In the genomic region with DNA sequence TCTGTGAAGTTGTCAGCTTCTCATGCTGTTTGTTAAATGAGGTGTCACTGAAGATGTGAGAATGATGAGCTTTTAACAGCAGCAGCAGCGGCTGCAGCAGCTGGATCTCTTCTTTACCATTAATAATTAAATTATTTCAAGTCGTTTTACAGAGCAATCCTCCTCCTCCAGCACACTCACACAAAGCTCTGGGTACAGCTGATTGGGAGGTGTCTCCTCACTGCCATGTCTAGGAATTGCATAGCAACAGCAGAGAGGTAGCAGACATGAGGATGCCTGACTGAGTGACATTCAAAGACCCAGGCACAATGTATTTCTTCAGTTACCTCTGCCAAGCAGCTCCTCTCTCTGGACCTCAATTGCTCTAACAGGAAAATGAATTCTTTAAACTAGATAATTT, we compare ENCODE assay signal across 27 cellular contexts. TPM values are rescaled to one million over a fixed set of nuclear protein-coding genes. Genes with fewer than 3 reads are reported as not detected.
"Had no signal": no experiment of that assay in that cellular context is flagged by ENCODE, and none has a peak within 500 bp of the region (broad histone marks: within the 10 kb centered on the region; RNA-seq: fewer than 3 reads in every experiment).

No MANE protein-coding gene starts in this region.

- FAIRE-seq: endothelial cell of umbilical vein, pancreas had no signal

- H3K27ac ChIP-seq: coronary artery, esophagus muscularis mucosa, foreskin keratinocyte, gastroesophageal sphincter, heart right ventricle, lower lobe of right lung, neutrophil, pancreas, right atrium auricular region, sigmoid colon, testis, tibial artery had no signal

- DNase-seq: dermis blood vessel endothelial cell; effector memory CD4-positive, alpha-beta T cell; foreskin keratinocyte; heart right ventricle; hippocampal formation; islet precursor cell; kidney glomerular epithelial cell; left colon; left ventricle myocardium superior; lower lobe of right lung; natural killer cell; pancreas; sigmoid colon; stimulated activated CD4-positive, alpha-beta T cell treated with anti-CD3 and anti-CD28 coated beads, Interleukin-2, amount 100 ng/mL, for 24 hours; stimulated activated CD4-positive, alpha-beta T cell treated with anti-CD3 and anti-CD28 coated beads, Interleukin-4, amount 100 ng/mL, for 24 hours; stimulated activated naive CD4-positive, alpha-beta T cell treated with Interleukin-2 at 50 U/mL for 16 hours; substantia nigra; testis; tibial artery had no signal

- H3K36me3 ChIP-seq: esophagus muscularis mucosa, gastroesophageal sphincter, heart right ventricle, lower lobe of right lung, neutrophil, pancreas, right atrium auricular region, sigmoid colon, tibial artery had no signal

- H3K27me3 ChIP-seq: esophagus muscularis mucosa, foreskin keratinocyte, heart right ventricle, neutrophil, pancreas, right atrium auricular region, sigmoid colon, testis, tibial artery had no signal

- H3K4me3 ChIP-seq: coronary artery, esophagus muscularis mucosa, gastroesophageal sphincter, heart right ventricle, lower lobe of right lung, pancreas, right atrium auricular region, sigmoid colon, testis, tibial artery had no signal

- ATAC-seq: foreskin keratinocyte; gastroesophageal sphincter; heart right ventricle; left colon; left ventricle myocardium superior; lower lobe of right lung; natural killer cell; pancreas; stimulated activated effector memory CD8-positive, alpha-beta T cell treated with anti-CD3 and anti-CD28 coated beads, Interleukin-12 subunit alpha, Interleukin-12 subunit beta, amount 100 ng/mL, for 72 hours had no signal

- H3K4me1 ChIP-seq: esophagus muscularis mucosa, foreskin keratinocyte, gastroesophageal sphincter, lower lobe of right lung, pancreas, right atrium auricular region, sigmoid colon, testis, tibial artery had no signal

- H3K9me3 ChIP-seq: esophagus muscularis mucosa, gastroesophageal sphincter, heart right ventricle, lower lobe of right lung, neutrophil, pancreas, right atrium auricular region, sigmoid colon, testis, tibial artery had no signal

RNA-seq across cellular contexts. Expression of a gene that starts 46.6 kb away (rescaled TPM):
- total RNA-seq: dermis blood vessel endothelial cell, fibroblast of lung, left colon, lower lobe of right lung, natural killer cell had no signal
